In genomic region chr6:42339991-42340401, GRCh38 we compare ENCODE assay signal across 13 cellular contexts.
DNase-seq lines count a peak whose midpoint lies in the region; ATAC-seq and TF ChIP-seq lines count a peak whose summit lies in the region.
"Had no signal": no experiment of that assay in that cellular context is flagged by ENCODE, and none has a peak within 500 bp of the region (broad histone marks: within the 10 kb centered on the region; RNA-seq: fewer than 3 reads in every experiment).

No MANE protein-coding gene starts in this region.

- H3K4me1 ChIP-seq in mammary epithelial cell (ENCODE audit: insufficient read depth, low read length) (peaks cover 28% of the 10 kb centered on the region), spleen (no peaks in the 10 kb centered on the region)
- H3K4me1 ChIP-seq: psoas muscle had no signal

- H3K9ac ChIP-seq in mammary epithelial cell (ENCODE audit: insufficient read depth, low read length), result no peak overlapping the region

- no TSS peak for BruUV-seq in mammary epithelial cell (replicated peaks; lab: Mats Ljungman, UMichigan)

- in situ Hi-C loops in mammary epithelial cell (cut with MboI; ENCODE audit: low sequenced_read_pairs in 2 of 2), result no loop called here

- H3K27ac Mint-ChIP-seq in CD4-positive, alpha-beta T cell, result no peak overlapping the region

- peak; percentile 17 for ATAC-seq in CD4-positive, alpha-beta T cell (ENCODE audit: poor library complexity)
- ATAC-seq in GM19395 (IDR thresholded peaks at IDR 0.05; ENCODE audit: unreplicated experiment) (peak; percentile 70), HG03565 (IDR thresholded peaks at IDR 0.05; ENCODE audit: unreplicated experiment) (peak; percentile 57), HG02763 (IDR thresholded peaks at IDR 0.05; ENCODE audit: unreplicated experiment) (no peak), omental fat pad (ENCODE audit: low FRiP score) (no peak), GM18909 (IDR thresholded peaks at IDR 0.05; ENCODE audit: poor library complexity, unreplicated experiment) (no peak)
- ATAC-seq: psoas muscle had no signal

- no peak overlapping the region for H3K4me3 ChIP-seq in mammary epithelial cell (replicated peaks in 1 of 3; ENCODE audit: insufficient read depth in 1 of 3, low read depth in 2 of 3, low read length in 3 of 3)
- H3K4me3 ChIP-seq in spleen, result no peak overlapping the region
- H3K4me3 ChIP-seq: psoas muscle had no signal

- peaks cover 10% of the 10 kb centered on the region for H3K36me3 Mint-ChIP-seq in CD4-positive, alpha-beta T cell (ENCODE audit: low read depth)

- H3K27me3 Mint-ChIP-seq in CD4-positive, alpha-beta T cell, result no peaks in the 10 kb centered on the region

- WGBS in mammary epithelial cell (ENCODE audit: low coverage, missing lambda C conversion rate), result 74% methylated on average over 2 of the region's 2 CpGs
- WGBS in spleen, 5 donors, result 61 to 77% (median 74%) methylated on average over 2 of the region's 2 CpGs

- H3K4me1 Mint-ChIP-seq in CD4-positive, alpha-beta T cell (ENCODE audit: low read depth), result peaks cover 81% of the 10 kb centered on the region

- H3K27me3 ChIP-seq in CD4-positive, alpha-beta T cell (ENCODE audit: control insufficient read depth, insufficient read depth, low read length), result no peaks in the 10 kb centered on the region
- no peaks in the 10 kb centered on the region for H3K27me3 ChIP-seq in mammary epithelial cell (ENCODE audit: insufficient read depth, low read length)
- no peaks in the 10 kb centered on the region for H3K27me3 ChIP-seq in spleen (replicated peaks in 1 of 7)

- H3K4me2 ChIP-seq in mammary epithelial cell (ENCODE audit: insufficient read depth, low read depth, low read length), result peak overlapping the region; percentile 58

- no peaks in the 10 kb centered on the region for H4K20me1 ChIP-seq in mammary epithelial cell (ENCODE audit: insufficient read depth, low read length)

- no peak overlapping the region for H3K4me3 Mint-ChIP-seq in CD4-positive, alpha-beta T cell

- H3K27ac ChIP-seq in CD4-positive, alpha-beta T cell (ENCODE audit: low read depth, low read length), result no peak overlapping the region
- peak overlapping the region; percentile 82 for H3K27ac ChIP-seq in mammary epithelial cell (ENCODE audit: insufficient read depth, low read depth, low read length)
- no peak overlapping the region for H3K27ac ChIP-seq in spleen
- H3K27ac ChIP-seq: psoas muscle had no signal

- CTCF ChIA-PET in CD4-positive, alpha-beta T cell (lab: Charles Lee), result interaction anchor here (1.9 kb wide), 1 partner anchor 192 kb away, joined by 5 read pairs; no protein-coding TSS in a partner anchor
- CTCF ChIA-PET in mammary epithelial cell (lab: Charles Lee; ENCODE audit: low non-redundant PET), result interaction anchor here (0.6 kb wide), 1 partner anchor 108 kb away, joined by 3 read pairs; no protein-coding TSS in a partner anchor

- H2AFZ ChIP-seq in mammary epithelial cell (ENCODE audit: low read depth, low read length), result no peak overlapping the region

- intact Hi-C loops in CD4-positive, alpha-beta T cell (cut with DNase I, micrococcal nuclease), result no loop called here
- intact Hi-C loops in mammary epithelial cell (cut with micrococcal nuclease) (loop anchor here (5.0 kb wide), 4 partner anchors 48 to 112 kb away; partner anchors contain the start of gene TRERF1), spleen (cut with DNase I; ENCODE audit: low total_unique reads) (no loop called here)

- no peaks in the 10 kb centered on the region for H3K9me3 ChIP-seq in CD4-positive, alpha-beta T cell (ENCODE audit: control insufficient read depth, low read length)
- no peaks in the 10 kb centered on the region for H3K9me3 ChIP-seq in mammary epithelial cell (replicated peaks; ENCODE audit: insufficient read depth, low read length)
- H3K9me3 ChIP-seq in spleen, result no peaks in the 10 kb centered on the region
- H3K9me3 ChIP-seq: Caco-2, psoas muscle had no signal

- no peaks in the 10 kb centered on the region for H3K36me3 ChIP-seq in mammary epithelial cell (ENCODE audit: insufficient read depth, low read length)
- H3K36me3 ChIP-seq in spleen, result no peaks in the 10 kb centered on the region

- no peak for DNase-seq in CD4-positive, alpha-beta T cell
- DNase-seq in mammary epithelial cell, result peak; percentile 80
- no peak for DNase-seq in spleen
- DNase-seq in omental fat pad (ENCODE audit: low spot score), result no peak
- DNase-seq: activated gamma-delta T cell, Caco-2, head of caudate nucleus, psoas muscle, trophoblast cell had no signal

- dilution Hi-C loops in mammary epithelial cell (cut with HindIII; ENCODE audit: low sequenced_read_pairs), result loop anchor here (5.0 kb wide), 1 partner anchor 93 kb away; no protein-coding TSS in a partner anchor

- peaks cover 3% of the 10 kb centered on the region for H3K79me2 ChIP-seq in mammary epithelial cell (ENCODE audit: insufficient read depth, low read length)

- TF ChIP-seq POLR2A in spleen (IDR thresholded peaks at IDR 0.05), result no peak

- POLR2A ChIA-PET in CD4-positive, alpha-beta T cell (lab: Charles Lee), result interaction anchor here (1.0 to 1.3 kb wide), 2 partner anchors 10 to 102 kb away, joined by 3 read pairs; no protein-coding TSS in a partner anchor

- TF ChIP-seq CTCF in CD4-positive, alpha-beta T cell (IDR thresholded peaks at IDR 0.05), result no peak
- TF ChIP-seq CTCF in mammary epithelial cell (conservative IDR thresholded peaks at IDR 0.05 in 1 of 2, IDR thresholded peaks at IDR 0.05 in 1 of 2; ENCODE audit: extremely low read depth in 1 of 2, insufficient read depth in 1 of 2, low read depth in 1 of 2, low read length in 2 of 2) (no peak), spleen (IDR thresholded peaks at IDR 0.05 in 8 of 11, conservative IDR thresholded peaks at IDR 0.05 in 3 of 11) (no peak), omental fat pad (IDR thresholded peaks at IDR 0.05) (no peak)

- no peaks in the 10 kb centered on the region for H3K9me3 Mint-ChIP-seq in CD4-positive, alpha-beta T cell

Comparison
In these comparisons a context has a peak if more than half of its experiments do, and no peak if none do; other contexts are left out.
1. ATAC-seq: peak in CD4-positive, alpha-beta T cell (single experiment), GM19395 (single experiment) and HG03565 (single experiment); none in HG02763 (single experiment), omental fat pad (single experiment) and GM18909 (single experiment).